In the genomic region with DNA sequence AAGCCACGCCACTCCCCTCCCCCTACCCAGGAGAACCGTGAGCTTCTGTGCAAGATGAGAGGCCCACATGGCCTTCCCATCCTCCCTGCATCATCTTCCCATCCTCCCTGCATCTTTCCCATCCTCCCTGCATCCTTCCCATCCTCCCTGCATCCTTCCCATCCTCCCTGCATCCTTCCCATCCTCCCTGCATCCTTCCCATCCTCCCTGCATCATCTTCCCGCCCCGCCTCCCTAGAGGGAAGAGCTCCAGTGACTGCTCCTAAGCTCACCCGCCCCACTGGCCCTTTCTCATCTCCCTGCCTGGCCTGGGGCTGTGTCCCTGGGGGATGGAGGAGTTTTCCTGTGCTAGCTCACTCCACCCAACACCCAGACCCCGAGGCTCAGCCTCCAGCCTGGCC, we compare ENCODE assay signal across 18 cellular contexts.
"Had no signal": no experiment of that assay in that cellular context is flagged by ENCODE, and none has a peak within 500 bp of the region (broad histone marks: within the 10 kb centered on the region; RNA-seq: fewer than 3 reads in every experiment).

No MANE protein-coding gene starts in this region.

- H3K4me1 ChIP-seq: ascending aorta, parathyroid adenoma had no signal

- H3K9ac ChIP-seq: parathyroid adenoma had no signal

- H2AFZ ChIP-seq: parathyroid adenoma had no signal

- H3K36me3 ChIP-seq: ascending aorta, brain microvascular endothelial cell, esophagus muscularis mucosa, gastroesophageal sphincter, tibial artery had no signal

- H3K79me2 ChIP-seq: parathyroid adenoma had no signal

- H3K4me3 ChIP-seq: ascending aorta, esophagus muscularis mucosa, gastroesophageal sphincter, tibial artery had no signal

- H3K9me3 ChIP-seq: ascending aorta, esophagus muscularis mucosa, gastroesophageal sphincter, tibial artery had no signal

- H3K27ac ChIP-seq: ascending aorta, esophagus muscularis mucosa, gastroesophageal sphincter, parathyroid adenoma, tibial artery had no signal

- H3K27me3 ChIP-seq: ascending aorta, brain microvascular endothelial cell, esophagus muscularis mucosa, gastroesophageal sphincter, tibial artery had no signal

- ATAC-seq: activated naive CD4-positive, alpha-beta T cell treated with anti-CD3 and anti-CD28 coated beads, Interleukin-2, amount 50 U/mL, for 72 hours; activated T-helper 17 cell treated with anti-CD3 and anti-CD28 coated beads, Interleukin-2, amount 50 U/mL, for 72 hours; gastroesophageal sphincter; left ventricle myocardium superior; right cardiac atrium had no signal

- DNase-seq: activated T-cell treated with anti-CD3 and anti-CD28 coated beads, Interleukin-2, amount 50 U/mL, for 24 hours; brain microvascular endothelial cell; caudate nucleus; effector memory CD4-positive, alpha-beta T cell; hypothalamus; left ventricle myocardium superior; nucleus accumbens; right cardiac atrium; stimulated activated CD4-positive, alpha-beta T cell treated with anti-CD3 and anti-CD28 coated beads, Interleukin-12 subunit alpha, Interleukin-12 subunit beta, amount 100 ng/mL, for 4 hours; stimulated activated CD4-positive, alpha-beta T cell treated with anti-CD3 and anti-CD28 coated beads, Interleukin-4, amount 100 ng/mL, for 4 hours; T-helper 9 cell; tibial artery had no signal
